ENCODE assay signal across 8 cellular contexts in genomic region chrX:149938427-149939270, GRCh38. TPM values are rescaled to one million over a fixed set of nuclear protein-coding genes. Genes with fewer than 3 reads are reported as not detected.
DNase-seq lines count a peak whose midpoint lies in the region; ATAC-seq, FAIRE-seq and TF ChIP-seq lines count a peak whose summit lies in the region.

EOLA2 (minus strand) TSS chrX:149938491; CDS start chrX:149933874, 4,617 bp downstream.

- H2AFZ ChIP-seq in OCI-LY3 (ENCODE audit: low read depth, low read length): no peak within 1 kb of the TSS; the same call in 1 of the 2 replicates

- no peak for DNase-seq in D721Med (ENCODE audit: insufficient read length, low spot score)
- DNase-seq in HuH-7.5 (ENCODE audit: low spot score): peak; percentile 39
- peak; percentile 90 for DNase-seq in activated CD8-positive, alpha-beta memory T cell treated with anti-CD3 and anti-CD28 coated beads, Interleukin-2, amount 50 U/mL, for 48 hours
- peak; percentile 80 to 87 for DNase-seq in stimulated activated CD8-positive, alpha-beta memory T cell treated with anti-CD3 and anti-CD28 coated beads, Interleukin-15, amount 100 ng/mL, for 4 hours (ENCODE audit: low read depth in 2 of 2)

- H4K20me1 ChIP-seq in OCI-LY3 (ENCODE audit: insufficient read depth, low read length): no peaks in the 10 kb centered on the region

- H3K79me2 ChIP-seq in OCI-LY3 (ENCODE audit: low read length): peaks cover 11% of the 10 kb centered on the region

- H3K9ac ChIP-seq in OCI-LY3 (ENCODE audit: low read length): peak within 1 kb of the TSS; percentile 84

- H3K4me1 ChIP-seq in OCI-LY3 (ENCODE audit: low read length) (peaks cover 10% of the 10 kb centered on the region), mesodermal cell (ENCODE audit: control insufficient read depth, insufficient read depth, low read length, poor library complexity, severe bottlenecking) (no peaks in the 10 kb centered on the region)

- no peaks in the 10 kb centered on the region for H3K36me3 ChIP-seq in OCI-LY3 (replicated peaks; ENCODE audit: low read depth, low read length)
- H3K36me3 ChIP-seq in mesodermal cell (ENCODE audit: control insufficient read depth, insufficient read depth, low read length): no peaks in the 10 kb centered on the region

- 0% methylated on average over 11 to 23 of the region's 61 CpGs for WGBS in mesodermal cell (ENCODE audit: insufficient coverage in 2 of 2), 2 experiments

- ATAC-seq in GM21526 (IDR thresholded peaks at IDR 0.05; ENCODE audit: low FRiP score, unreplicated experiment): peak; percentile 74

- H3K27ac ChIP-seq in OCI-LY3 (ENCODE audit: low read length): peak within 1 kb of the TSS; percentile 92
- H3K27ac ChIP-seq in mesodermal cell (ENCODE audit: low read depth, low read length, severe bottlenecking): peak within 1 kb of the TSS; percentile 97

- H3K27me3 ChIP-seq in OCI-LY3 (ENCODE audit: low read depth, low read length): no peaks in the 10 kb centered on the region

- TF ChIP-seq CTCF in D721Med (IDR thresholded peaks at IDR 0.05; ENCODE audit: insufficient read depth, missing control alignments) (peak; percentile 29), OCI-LY3 (IDR thresholded peaks at IDR 0.05; ENCODE audit: low read depth, low read length) (peak; percentile 37)

- H3K4me3 ChIP-seq in OCI-LY3 (ENCODE audit: low read length) (peak within 1 kb of the TSS; percentile 99), mesodermal cell (ENCODE audit: extremely low read depth, insufficient read depth, low read length, poor library complexity, severe bottlenecking) (peak within 1 kb of the TSS; percentile 62)

- peak within 1 kb of the TSS; percentile 97 for H3K4me2 ChIP-seq in OCI-LY3 (ENCODE audit: low read length)

- peak; percentile 95 for FAIRE-seq in D721Med (lab: Jason Lieb, UNC)
- peak; percentile 89 for FAIRE-seq in endometrium (lab: Jason Lieb, UNC)

- H3K9me3 ChIP-seq in OCI-LY3 (ENCODE audit: insufficient read depth, low read length) (no peaks in the 10 kb centered on the region), mesodermal cell (ENCODE audit: control insufficient read depth, low read length) (no peaks in the 10 kb centered on the region)

RNA-seq across cellular contexts. Expression of gene EOLA2, which starts in this region (rescaled TPM):
- 35.0 TPM for polyA plus RNA-seq in mesodermal cell (2013, experiment 1 of 2)
- 30.8 TPM for polyA plus RNA-seq in mesodermal cell (2013, experiment 2 of 2)
